Comparison of ENCODE assay signal across 14 cellular contexts in the genomic region with DNA sequence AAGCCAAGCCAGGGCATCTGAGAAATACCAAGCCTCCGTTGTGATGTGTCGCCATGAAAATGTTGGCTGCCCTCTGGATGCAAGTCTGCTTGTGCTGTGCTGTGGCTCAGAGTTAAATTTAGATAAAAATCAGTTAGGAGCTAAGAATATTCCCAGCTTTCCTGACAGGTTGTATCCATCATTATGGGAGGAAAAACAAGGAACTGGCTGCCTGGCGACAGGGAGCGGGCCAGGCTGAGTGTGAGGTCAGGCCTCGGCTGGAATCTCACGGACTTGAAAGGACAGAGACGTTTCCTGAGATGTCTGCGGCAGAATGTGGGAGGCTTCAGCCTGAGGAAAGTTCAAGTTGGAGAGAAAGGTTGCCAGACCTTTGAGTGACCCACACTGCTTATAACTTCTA.
DNase-seq lines count a peak whose midpoint lies in the region; ATAC-seq, FAIRE-seq and TF ChIP-seq lines count a peak whose summit lies in the region.
"Had no signal": no experiment of that assay in that cellular context is flagged by ENCODE, and none has a peak within 500 bp of the region (broad histone marks: within the 10 kb centered on the region; RNA-seq: fewer than 3 reads in every experiment).

No MANE protein-coding gene starts in this region.

- TF ChIP-seq CTCF in H1 (IDR thresholded peaks at IDR 0.05; ENCODE audit: control extremely low read depth in 1 of 3, insufficient read depth in 1 of 3, low read depth in 1 of 3, low read length in 3 of 3), result no peak

- H2BK15ac ChIP-seq in H1 (ENCODE audit: low read length), result no peak overlapping the region

- H3K9ac ChIP-seq in H1 (replicated peaks in 1 of 4; ENCODE audit: extremely low read depth in 1 of 4, low read depth in 3 of 4, low read length in 3 of 4) (no peak overlapping the region), skeletal muscle satellite cell (ENCODE audit: low read depth, low read length) (peak overlapping the region; percentile 12)

- 0 out of 2 replicates have a peak overlapping the region, but pooled peaks have one; percentile 62 for H2BK20ac ChIP-seq in H1 (ENCODE audit: low read length)

- no peak overlapping the region for H3K56ac ChIP-seq in H1 (replicated peaks; ENCODE audit: insufficient read length, low read depth, low read length)

- no peak overlapping the region for H4K8ac ChIP-seq in H1 (ENCODE audit: extremely low read depth, insufficient read depth, low read length)

- H3K4me3 ChIP-seq in H1 (ENCODE audit: extremely low read depth in 1 of 4, insufficient read depth in 2 of 4, low read depth in 3 of 4, low read length in 4 of 4), result no peak overlapping the region
- H3K4me3 ChIP-seq in skeletal muscle satellite cell (ENCODE audit: low read length), result no peak overlapping the region
- H3K4me3 ChIP-seq in naive thymus-derived CD4-positive, alpha-beta T cell (ENCODE audit: low read length), result no peak overlapping the region

- intact Hi-C loops in naive thymus-derived CD4-positive, alpha-beta T cell (cut with micrococcal nuclease), result no loop called here

- H3K4me2 ChIP-seq in H1 (ENCODE audit: insufficient read depth in 1 of 2, low read depth in 2 of 2, low read length in 2 of 2), result no peak overlapping the region
- peak overlapping the region; percentile 1 for H3K4me2 ChIP-seq in skeletal muscle satellite cell (ENCODE audit: low read length)

- H3K4ac ChIP-seq in H1 (replicated peaks; ENCODE audit: insufficient read length, low read depth, low read length), result no peak overlapping the region

- H2BK12ac ChIP-seq in H1 (ENCODE audit: low read depth, low read length), result peak overlapping the region; percentile 46; the same call in 1 of the 2 replicates

- H3K9me3 Mint-ChIP-seq in naive thymus-derived CD4-positive, alpha-beta T cell, result no peaks in the 10 kb centered on the region
- H3K9me3 Mint-ChIP-seq: natural killer cell had no signal

- H4K20me1 ChIP-seq in H1 (replicated peaks in 1 of 2; ENCODE audit: control insufficient read depth in 1 of 2, insufficient read depth in 2 of 2, low read length in 2 of 2), result no peaks in the 10 kb centered on the region

- H3K27me3 ChIP-seq in H1 (replicated peaks in 1 of 4; ENCODE audit: control insufficient read depth in 3 of 4, extremely low read depth in 1 of 4, insufficient read depth in 3 of 4, low read length in 3 of 4) (no peaks in the 10 kb centered on the region), skeletal muscle satellite cell (ENCODE audit: control insufficient read depth, insufficient read depth, low read length) (no peaks in the 10 kb centered on the region)
- no peaks in the 10 kb centered on the region for H3K27me3 ChIP-seq in naive thymus-derived CD4-positive, alpha-beta T cell (ENCODE audit: control insufficient read depth in 2 of 2, insufficient read depth in 2 of 2, low read length in 2 of 2)

- no peak overlapping the region for H3K27ac ChIP-seq in H1 (ENCODE audit: low read depth, low read length)
- no peak overlapping the region for H3K27ac ChIP-seq in naive thymus-derived CD4-positive, alpha-beta T cell (ENCODE audit: low read depth, low read length)

- H3K23ac ChIP-seq in H1 (ENCODE audit: insufficient read length), result no peak overlapping the region

- no peak overlapping the region for H3K14ac ChIP-seq in H1 (ENCODE audit: insufficient read length)

- H2AFZ ChIP-seq in H1 (ENCODE audit: low read length), result no peak overlapping the region

- peaks cover 0 to 9% (median 6%) of the 10 kb centered on the region in 5 donors for H3K27me3 Mint-ChIP-seq in naive thymus-derived CD4-positive, alpha-beta T cell

- TF ChIP-seq EP300 in H1 (IDR thresholded peaks at IDR 0.05; ENCODE audit: borderline replicate concordance in 1 of 2, low read depth in 2 of 2, low read length in 2 of 2), result no peak

- no peaks in the 10 kb centered on the region for H3K36me3 Mint-ChIP-seq in naive thymus-derived CD4-positive, alpha-beta T cell
- H3K36me3 Mint-ChIP-seq: natural killer cell had no signal

- H3K36me3 ChIP-seq in H1 (ENCODE audit: control insufficient read depth in 2 of 4, insufficient read depth in 4 of 4, low read length in 3 of 4) (no peaks in the 10 kb centered on the region), skeletal muscle satellite cell (ENCODE audit: insufficient read depth, low read length) (no peaks in the 10 kb centered on the region)
- H3K36me3 ChIP-seq in naive thymus-derived CD4-positive, alpha-beta T cell (ENCODE audit: control insufficient read depth in 2 of 3, insufficient read depth in 3 of 3, low read length in 3 of 3), result no peaks in the 10 kb centered on the region

- 91% methylated on average over 8 of the region's 8 CpGs; no CpG with 5 or more reads in 1 of the 2 experiments for WGBS in H1 (ENCODE audit: extremely low coverage in 1 of 2, insufficient coverage in 1 of 2, insufficient read length in 1 of 2, insufficient replicate concordance in 2 of 2, low coverage in 1 of 2, low lambda C conversion rate in 2 of 2, missing lambda C conversion rate in 1 of 2), 2 experiments

- DNase-seq in LHCN-M2 (ENCODE audit: low read depth) (peak; percentile 9), H1 (ENCODE audit: low read depth in 1 of 2, low spot score in 2 of 2) (no peak), left kidney (ENCODE audit: low read depth, low spot score) (peak; percentile 73), NCI-H2196 (lab: John Stamatoyannopoulos, UW; ENCODE audit: unreplicated experiment) (no peak), H54 (ENCODE audit: insufficient read length, low spot score) (no peak)
- DNase-seq in naive thymus-derived CD4-positive, alpha-beta T cell, result no peak
- DNase-seq: activated CD4-positive, alpha-beta T cell treated with anti-CD3 and anti-CD28 coated beads, Interleukin-2, amount 50 U/mL, for 4 hours; activated naive CD4-positive, alpha-beta T cell treated with anti-CD3 and anti-CD28 coated beads, Interleukin-2, amount 50 U/mL, for 16 hours; natural killer cell; NCI-H187 treated with DMSO at 0.1 percent for 48 hours; stimulated activated naive CD4-positive, alpha-beta T cell had no signal

- H3K27ac Mint-ChIP-seq in naive thymus-derived CD4-positive, alpha-beta T cell, result no peak overlapping the region
- H3K27ac Mint-ChIP-seq: natural killer cell had no signal

- H3K79me1 ChIP-seq in H1 (ENCODE audit: low read depth, low read length), result no peaks in the 10 kb centered on the region

- no peak overlapping the region for H4K5ac ChIP-seq in H1 (ENCODE audit: insufficient read length, low read depth, low read length)

- H3K9me3 ChIP-seq in H1 (ENCODE audit: insufficient read depth in 2 of 2, low read depth in 1 of 2, low read length in 1 of 2) (no peaks in the 10 kb centered on the region), skeletal muscle satellite cell (replicated peaks; ENCODE audit: low read length) (no peaks in the 10 kb centered on the region)
- H3K9me3 ChIP-seq in naive thymus-derived CD4-positive, alpha-beta T cell (ENCODE audit: control insufficient read depth in 2 of 3, low read length in 3 of 3), result no peaks in the 10 kb centered on the region

- POLR2A ChIA-PET in H1 (lab: Charles Lee; ENCODE audit: partially characterized antibody), result interaction anchor here (1.2 kb wide), 1 partner anchor 9 kb away, joined by 4 read pairs; no protein-coding TSS in a partner anchor
- POLR2A ChIA-PET in naive thymus-derived CD4-positive, alpha-beta T cell (lab: Charles Lee), result no interaction called here

- H2BK5ac ChIP-seq in H1 (ENCODE audit: low read depth, low read length), result no peak overlapping the region; the same call in 1 of the 2 replicates

- H3K4me3 Mint-ChIP-seq in naive thymus-derived CD4-positive, alpha-beta T cell, result no peak overlapping the region
- H3K4me3 Mint-ChIP-seq: natural killer cell had no signal

- no peaks in the 10 kb centered on the region for H3K23me2 ChIP-seq in H1 (ENCODE audit: low read depth, low read length)

- peaks cover 0 to 4% (median 1%) of the 10 kb centered on the region in 4 experiments; a peak in 3 of 7 replicates for H3K4me1 ChIP-seq in H1 (replicated peaks in 1 of 4; ENCODE audit: control insufficient read depth in 3 of 4, insufficient read depth in 4 of 4, low read length in 3 of 4)
- peaks cover 53% of the 10 kb centered on the region for H3K4me1 ChIP-seq in skeletal muscle satellite cell (ENCODE audit: control insufficient read depth, insufficient read depth, low read length)
- H3K4me1 ChIP-seq in naive thymus-derived CD4-positive, alpha-beta T cell (ENCODE audit: control insufficient read depth in 2 of 2, insufficient read depth in 2 of 2, low read length in 2 of 2), result no peaks in the 10 kb centered on the region

- H4K91ac ChIP-seq in H1 (replicated peaks; ENCODE audit: insufficient read length, low read length), result no peak overlapping the region

- TF ChIP-seq RAD21 in H1 (IDR thresholded peaks at IDR 0.05 in 1 of 2, conservative IDR thresholded peaks at IDR 0.05 in 1 of 2; ENCODE audit: low read depth in 2 of 2, low read length in 2 of 2), result no peak

- ATAC-seq in naive thymus-derived CD4-positive, alpha-beta T cell, result no peak
- no peak for ATAC-seq in GM18519 (IDR thresholded peaks at IDR 0.05; ENCODE audit: low FRiP score, unreplicated experiment)
- ATAC-seq: natural killer cell had no signal

- CTCF ChIA-PET in H1 (lab: Charles Lee; ENCODE audit: partially characterized antibody), result no interaction called here
- CTCF ChIA-PET in naive thymus-derived CD4-positive, alpha-beta T cell (lab: Charles Lee), result no interaction called here

- no peaks in the 10 kb centered on the region for H3K79me2 ChIP-seq in H1 (ENCODE audit: control insufficient read depth in 1 of 2, insufficient read depth in 2 of 2, low read length in 2 of 2)

- H3K4me1 Mint-ChIP-seq in naive thymus-derived CD4-positive, alpha-beta T cell, result peaks cover 0 to 6% (median 0%) of the 10 kb centered on the region in 7 donors
- H3K4me1 Mint-ChIP-seq: natural killer cell had no signal

- H2AK5ac ChIP-seq in H1 (ENCODE audit: low read depth, low read length), result peak overlapping the region; percentile 76; the same call in 1 of the 2 replicates

- FAIRE-seq in H1 (lab: Jason Lieb, UNC), result no peak
- FAIRE-seq in H54 (lab: Jason Lieb, UNC), result no peak
- FAIRE-seq: G401.6 had no signal

- H2BK120ac ChIP-seq in H1 (replicated peaks; ENCODE audit: low read depth, low read length), result no peak overlapping the region

- no peak for TF ChIP-seq POLR2A in H1 (IDR thresholded peaks at IDR 0.05; ENCODE audit: control extremely low read depth in 1 of 2, low read depth in 2 of 2, low read length in 2 of 2)
- TF ChIP-seq POLR2A in H54 (IDR thresholded peaks at IDR 0.05; ENCODE audit: low read depth, low read length), result no peak

- H3K18ac ChIP-seq in H1 (ENCODE audit: extremely low read depth, low read length), result no peak overlapping the region

TF ChIP-seq in H1, 55 proteins besides CTCF, POLR2A, EP300 and RAD21 (continues in another document):
- TF ChIP-seq, protein P1, sequence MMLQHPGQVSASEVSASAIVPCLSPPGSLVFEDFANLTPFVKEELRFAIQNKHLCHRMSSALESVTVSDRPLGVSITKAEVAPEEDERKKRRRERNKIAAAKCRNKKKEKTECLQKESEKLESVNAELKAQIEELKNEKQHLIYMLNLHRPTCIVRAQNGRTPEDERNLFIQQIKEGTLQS (IDR thresholded peaks at IDR 0.05; ENCODE audit: insufficient read depth, low read depth, low read length), result no peak
- TF ChIP-seq KDM5A (IDR thresholded peaks at IDR 0.05; ENCODE audit: low read length) (no peak), JUND (IDR thresholded peaks at IDR 0.05; ENCODE audit: low read length) (no peak), EZH2 (IDR thresholded peaks at IDR 0.05; ENCODE audit: low read depth, low read length, severe bottlenecking) (no peak), CEBPB (IDR thresholded peaks at IDR 0.05; ENCODE audit: low read depth, low read length) (no peak)

Comparison
In these comparisons a context has a peak if more than half of its experiments do, and no peak if none do; other contexts are left out.
1. DNase-seq: peak in LHCN-M2 (single experiment) and left kidney (single experiment); none in H1 (0 of 2), naive thymus-derived CD4-positive, alpha-beta T cell (0 of 9), NCI-H2196 (single experiment) and H54 (single experiment).